In the genomic region with DNA sequence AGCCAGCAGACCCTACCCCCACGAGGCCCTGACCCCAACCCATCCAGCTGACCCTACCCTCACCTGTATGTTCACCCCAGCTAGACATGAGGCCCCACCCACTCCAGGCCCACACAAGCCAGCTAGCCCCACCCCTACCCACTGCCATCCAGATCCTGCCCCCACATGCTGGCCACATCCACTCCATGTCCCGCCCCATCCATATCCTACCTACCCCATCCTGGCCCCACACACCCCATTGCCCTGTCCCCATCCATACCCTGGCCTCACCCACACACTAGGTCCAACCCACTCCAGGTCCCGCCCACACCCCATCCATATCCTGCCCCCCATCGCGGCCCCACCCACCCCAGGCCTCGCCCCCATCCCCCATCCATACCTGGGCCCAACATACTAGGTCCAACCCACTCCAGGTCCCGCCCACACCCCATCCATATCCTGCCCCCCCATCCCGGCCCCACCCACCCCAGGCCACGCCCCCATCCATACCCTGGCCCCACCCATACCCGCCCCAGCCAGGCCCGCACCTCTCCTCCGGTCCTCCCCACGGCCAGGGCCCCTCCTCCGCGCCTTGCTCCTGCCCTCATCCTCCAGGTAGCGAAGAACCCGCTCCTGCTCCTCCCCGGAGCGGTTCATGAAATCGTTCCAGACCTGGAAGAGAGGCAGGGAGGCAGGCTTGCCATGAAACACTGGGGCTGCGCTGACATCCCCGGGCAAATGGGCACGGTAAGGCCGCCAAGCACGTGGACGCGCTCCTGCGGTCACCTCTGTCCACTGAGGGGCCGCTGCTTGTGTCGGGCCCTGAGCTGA, we compare ENCODE assay signal across 12 cellular contexts. TPM values are rescaled to one million over a fixed set of nuclear protein-coding genes. Genes with fewer than 3 reads are reported as not detected.
DNase-seq lines count a peak whose midpoint lies in the region; ATAC-seq lines count a peak whose summit lies in the region.
"Had no signal": no experiment of that assay in that cellular context is flagged by ENCODE, and none has a peak within 500 bp of the region (broad histone marks: within the 10 kb centered on the region; RNA-seq: fewer than 3 reads in every experiment).

No MANE protein-coding gene starts in this region.

- peak; percentile 66 for ATAC-seq in activated naive CD8-positive, alpha-beta T cell treated with anti-CD3 and anti-CD28 coated beads, Interleukin-2, amount 10 ng/mL, durations not matched to agents 7 days and 5 days (ENCODE audit: low read depth)
- ATAC-seq in stimulated activated memory B cell treated with anti-CD40 and anti-IgM and Interleukin-4, amounts not matched to agents 10 μg/mL and 1 μg/mL and 100 μg/mL, for 72 hours = peak; percentile 55
- ATAC-seq in GM21390 (IDR thresholded peaks at IDR 0.05; ENCODE audit: unreplicated experiment) = no peak

- H3K27ac Mint-ChIP-seq in activated naive CD8-positive, alpha-beta T cell treated with anti-CD3 and anti-CD28 coated beads, Interleukin-2, amount 10 ng/mL, durations not matched to agents 7 days and 5 days = no peak overlapping the region
- no peak overlapping the region for H3K27ac Mint-ChIP-seq in activated naive CD8-positive, alpha-beta T cell treated with anti-CD3 and anti-CD28 coated beads for 36 hours
- no peak overlapping the region for H3K27ac Mint-ChIP-seq in stimulated activated memory B cell treated with anti-CD40 and anti-IgM and Interleukin-4, amounts not matched to agents 10 μg/mL and 1 μg/mL and 100 μg/mL, for 72 hours

- POLR2A ChIA-PET in activated naive CD8-positive, alpha-beta T cell treated with anti-CD3 and anti-CD28 coated beads, Interleukin-2, amount 10 ng/mL, durations not matched to agents 7 days and 5 days (lab: Charles Lee) = no interaction called here

- no peaks in the 10 kb centered on the region for H3K27me3 Mint-ChIP-seq in activated naive CD8-positive, alpha-beta T cell treated with anti-CD3 and anti-CD28 coated beads, Interleukin-2, amount 10 ng/mL, durations not matched to agents 7 days and 5 days
- no peaks in the 10 kb centered on the region for H3K27me3 Mint-ChIP-seq in activated naive CD8-positive, alpha-beta T cell treated with anti-CD3 and anti-CD28 coated beads for 36 hours
- no peaks in the 10 kb centered on the region for H3K27me3 Mint-ChIP-seq in stimulated activated memory B cell treated with anti-CD40 and anti-IgM and Interleukin-4, amounts not matched to agents 10 μg/mL and 1 μg/mL and 100 μg/mL, for 72 hours

- intact Hi-C loops in posterior vena cava (cut with DNase I) = no loop called here

- H3K36me3 Mint-ChIP-seq in activated naive CD8-positive, alpha-beta T cell treated with anti-CD3 and anti-CD28 coated beads, Interleukin-2, amount 10 ng/mL, durations not matched to agents 7 days and 5 days = peaks cover 6% of the 10 kb centered on the region
- peaks cover 1% of the 10 kb centered on the region for H3K36me3 Mint-ChIP-seq in activated naive CD8-positive, alpha-beta T cell treated with anti-CD3 and anti-CD28 coated beads for 36 hours
- peaks cover 38% of the 10 kb centered on the region for H3K36me3 Mint-ChIP-seq in stimulated activated memory B cell treated with anti-CD40 and anti-IgM and Interleukin-4, amounts not matched to agents 10 μg/mL and 1 μg/mL and 100 μg/mL, for 72 hours

- peaks cover 2% of the 10 kb centered on the region for H3K4me1 Mint-ChIP-seq in activated naive CD8-positive, alpha-beta T cell treated with anti-CD3 and anti-CD28 coated beads, Interleukin-2, amount 10 ng/mL, durations not matched to agents 7 days and 5 days
- H3K4me1 Mint-ChIP-seq in activated naive CD8-positive, alpha-beta T cell treated with anti-CD3 and anti-CD28 coated beads for 36 hours = peaks cover 11% of the 10 kb centered on the region
- H3K4me1 Mint-ChIP-seq in stimulated activated memory B cell treated with anti-CD40 and anti-IgM and Interleukin-4, amounts not matched to agents 10 μg/mL and 1 μg/mL and 100 μg/mL, for 72 hours = peaks cover 39% of the 10 kb centered on the region

- no peaks in the 10 kb centered on the region for H3K9me3 Mint-ChIP-seq in activated naive CD8-positive, alpha-beta T cell treated with anti-CD3 and anti-CD28 coated beads, Interleukin-2, amount 10 ng/mL, durations not matched to agents 7 days and 5 days
- H3K9me3 Mint-ChIP-seq in activated naive CD8-positive, alpha-beta T cell treated with anti-CD3 and anti-CD28 coated beads for 36 hours = no peaks in the 10 kb centered on the region
- no peaks in the 10 kb centered on the region for H3K9me3 Mint-ChIP-seq in stimulated activated memory B cell treated with anti-CD40 and anti-IgM and Interleukin-4, amounts not matched to agents 10 μg/mL and 1 μg/mL and 100 μg/mL, for 72 hours

- no peak for DNase-seq in activated naive CD8-positive, alpha-beta T cell treated with anti-CD3 and anti-CD28 coated beads, Interleukin-2, amount 10 ng/mL, durations not matched to agents 7 days and 5 days
- no peak for DNase-seq in activated naive CD8-positive, alpha-beta T cell treated with anti-CD3 and anti-CD28 coated beads for 36 hours
- DNase-seq in NCI-H774 (lab: John Stamatoyannopoulos, UW) (peak; percentile 21), posterior vena cava (ENCODE audit: low spot score) (no peak), NCI-H2081 treated with DMSO at 0.1 percent for 48 hours (lab: John Stamatoyannopoulos, UW) (no peak)
- peak; percentile 16 for DNase-seq in effector CD8-positive, alpha-beta T cell (lab: John Stamatoyannopoulos, UW)
- DNase-seq: Calu3; NCI-H2081; stimulated activated CD8-positive, alpha-beta memory T cell treated with anti-CD3 and anti-CD28 coated beads, Interleukin-4, amount 100 ng/mL, for 48 hours had no signal

- no peak overlapping the region for H3K4me3 Mint-ChIP-seq in activated naive CD8-positive, alpha-beta T cell treated with anti-CD3 and anti-CD28 coated beads, Interleukin-2, amount 10 ng/mL, durations not matched to agents 7 days and 5 days
- H3K4me3 Mint-ChIP-seq in activated naive CD8-positive, alpha-beta T cell treated with anti-CD3 and anti-CD28 coated beads for 36 hours = no peak overlapping the region
- H3K4me3 Mint-ChIP-seq in stimulated activated memory B cell treated with anti-CD40 and anti-IgM and Interleukin-4, amounts not matched to agents 10 μg/mL and 1 μg/mL and 100 μg/mL, for 72 hours = no peak overlapping the region

RNA-seq across cellular contexts. Expression of gene RNU6-9, which starts 7.2 kb away (rescaled TPM):
- not detected for total RNA-seq in activated naive CD8-positive, alpha-beta T cell treated with anti-CD3 and anti-CD28 coated beads, Interleukin-2, amount 10 ng/mL, durations not matched to agents 7 days and 5 days
- total RNA-seq in activated naive CD8-positive, alpha-beta T cell treated with anti-CD3 and anti-CD28 coated beads for 36 hours = not detected
- total RNA-seq in posterior vena cava = not detected
- total RNA-seq: Calu3; T-helper 2 cell treated with Interferon-gamma antibody and Interleukin-4, amounts not matched to agents 100 ng/mL and 5 ng/mL, for 36 hours had no signal

RNA-seq across cellular contexts. Expression of gene MED16, which starts 7.5 kb away (rescaled TPM):
- total RNA-seq in activated naive CD8-positive, alpha-beta T cell treated with anti-CD3 and anti-CD28 coated beads, Interleukin-2, amount 10 ng/mL, durations not matched to agents 7 days and 5 days = 10 to 100 TPM; 53.6 to 72.7 TPM
- total RNA-seq in activated naive CD8-positive, alpha-beta T cell treated with anti-CD3 and anti-CD28 coated beads for 36 hours = 10 to 100 TPM; 39.8 to 40.3 TPM
- 10 to 100 TPM; 29.4 to 33.6 TPM for total RNA-seq in posterior vena cava

RNA-seq across cellular contexts. Expression of gene R3HDM4, which starts 12.5 kb away (rescaled TPM):
- 100 to 1,000 TPM; 108 to 113 TPM for total RNA-seq in activated naive CD8-positive, alpha-beta T cell treated with anti-CD3 and anti-CD28 coated beads, Interleukin-2, amount 10 ng/mL, durations not matched to agents 7 days and 5 days
- total RNA-seq in activated naive CD8-positive, alpha-beta T cell treated with anti-CD3 and anti-CD28 coated beads for 36 hours = 10 to 100 TPM; 50.5 to 51.7 TPM
- 10 to 100 TPM; 36.2 to 41.5 TPM for total RNA-seq in posterior vena cava

RNA-seq across cellular contexts. Expression of gene KISS1R, which starts 16.6 kb away (rescaled TPM):
- total RNA-seq in activated naive CD8-positive, alpha-beta T cell treated with anti-CD3 and anti-CD28 coated beads, Interleukin-2, amount 10 ng/mL, durations not matched to agents 7 days and 5 days = 1 to 10 TPM; 2.9 to 3.1 TPM
- total RNA-seq in activated naive CD8-positive, alpha-beta T cell treated with anti-CD3 and anti-CD28 coated beads for 36 hours = 10 to 100 TPM; 12.2 to 13.3 TPM
- not detected for total RNA-seq in posterior vena cava
- total RNA-seq: Calu3 had no signal

RNA-seq across cellular contexts. Expression of gene ARID3A, which starts 25.3 kb away (rescaled TPM):
- total RNA-seq in activated naive CD8-positive, alpha-beta T cell treated with anti-CD3 and anti-CD28 coated beads, Interleukin-2, amount 10 ng/mL, durations not matched to agents 7 days and 5 days = 10 to 100 TPM; 28.7 to 33.2 TPM
- 10 to 100 TPM; 10.2 to 11.8 TPM for total RNA-seq in activated naive CD8-positive, alpha-beta T cell treated with anti-CD3 and anti-CD28 coated beads for 36 hours
- total RNA-seq in posterior vena cava = 1 to 10 TPM; 6.3 to 10.0 TPM

Comparison
In these comparisons a context has a peak if more than half of its experiments do, and no peak if none do; other contexts are left out.
1. DNase-seq: peak in NCI-H774 (single experiment) and effector CD8-positive, alpha-beta T cell (single experiment); none in activated naive CD8-positive, alpha-beta T cell treated with anti-CD3 and anti-CD28 coated beads, Interleukin-2, amount 10 ng/mL, durations not matched to agents 7 days and 5 days (single experiment), activated naive CD8-positive, alpha-beta T cell treated with anti-CD3 and anti-CD28 coated beads for 36 hours (single experiment), posterior vena cava (single experiment) and NCI-H2081 treated with DMSO at 0.1 percent for 48 hours (single experiment).